ENCODE assay signal across 1 cellular context in the genomic region with DNA sequence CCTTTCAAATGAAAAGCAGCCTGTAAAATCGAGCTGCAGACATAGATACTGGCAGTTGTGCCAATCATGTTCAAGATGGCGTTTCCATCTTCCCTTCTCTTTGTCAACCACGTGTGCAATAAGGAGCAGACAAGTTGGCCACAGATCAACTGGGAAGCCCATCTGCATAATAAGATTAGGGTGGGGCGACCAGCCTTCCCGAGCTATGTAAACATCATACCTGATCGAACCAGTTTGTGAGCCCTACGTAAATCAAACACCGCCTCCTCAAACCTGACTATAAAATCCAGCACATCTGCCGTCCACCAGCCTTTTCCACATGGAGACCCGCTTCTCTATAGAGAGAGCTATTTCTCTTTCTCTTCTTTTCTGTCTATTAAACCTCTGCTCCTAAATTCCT.
TF ChIP-seq lines count a peak whose summit lies in the region.

No MANE protein-coding gene starts in this region.

TF ChIP-seq in K562, 482 proteins besides CTCF, POLR2A, EP300 and RAD21:
- TF ChIP-seq ATF7 (IDR thresholded peaks at IDR 0.05) (no peak), ZNF780A (CRISPR knock-in tag; IDR thresholded peaks at IDR 0.05) (no peak), HDAC3 (IDR thresholded peaks at IDR 0.05; ENCODE audit: borderline replicate concordance, partially characterized antibody) (no peak), RBM14 (IDR thresholded peaks at IDR 0.05; ENCODE audit: borderline replicate concordance, insufficient read depth, low read depth, low read length) (no peak), ZNF830 (CRISPR knock-in tag; IDR thresholded peaks at IDR 0.05) (no peak), BRF1 (IDR thresholded peaks at IDR 0.05; ENCODE audit: borderline replicate concordance, extremely low read depth, insufficient read length) (no peak), ZKSCAN8 (CRISPR knock-in tag; IDR thresholded peaks at IDR 0.05) (no peak), HDAC8 (tag; IDR thresholded peaks at IDR 0.05) (no peak), SP1 (CRISPR knock-in tag; IDR thresholded peaks at IDR 0.05) (no peak), KLF13 (tag; IDR thresholded peaks at IDR 0.05; ENCODE audit: borderline replicate concordance, low read depth) (no peak)
